ENCODE assay signal across 18 cellular contexts in genomic region chrX:130516123-130516522, GRCh38.
DNase-seq lines count a peak whose midpoint lies in the region; TF ChIP-seq lines count a peak whose summit lies in the region.
"Had no signal": no experiment of that assay in that cellular context is flagged by ENCODE, and none has a peak within 500 bp of the region (broad histone marks: within the 10 kb centered on the region; RNA-seq: fewer than 3 reads in every experiment).

No MANE protein-coding gene starts in this region.

- no peaks in the 10 kb centered on the region for H3K9me3 ChIP-seq in HEK293 (ENCODE audit: control insufficient read depth, insufficient read depth, low read depth, low read length)

- DNase-seq in NCI-H748 treated with DMSO at 0.1 percent for 48 hours (lab: John Stamatoyannopoulos, UW) (peak; percentile 3), NCI-H748 (lab: John Stamatoyannopoulos, UW; ENCODE audit: unreplicated experiment) (no peak), DMS153 (lab: John Stamatoyannopoulos, UW) (peak; percentile 40), hepatic stellate cell (ENCODE audit: low spot score) (no peak)
- no peak for DNase-seq in activated CD4-positive, alpha-beta T cell treated with anti-CD3 and anti-CD28 coated beads, Interleukin-2, amount 50 U/mL, for 1 hour
- no peak for DNase-seq in activated CD8-positive, alpha-beta memory T cell treated with anti-CD3 and anti-CD28 coated beads, Interleukin-2, amount 50 U/mL, for 4 hours
- DNase-seq: 8988T; C1 segment of cervical spinal cord; Calu3; CD4-positive, alpha-beta memory T cell; COR-L47; DMS79; EL; GDM1; GOT3; HCEC 1CT had no signal

- H3K27ac ChIP-seq in HEK293 (ENCODE audit: extremely low read depth, low read depth, low read length) = no peak overlapping the region

- no peak overlapping the region for H3K4me3 ChIP-seq in HEK293 (ENCODE audit: low read depth, low read length)
- H3K4me3 ChIP-seq: GM12878 had no signal

- POLR2A ChIA-PET in HEK293 (lab: Yijun Ruan, JAX) = no interaction called here

- H3K4me1 ChIP-seq in HEK293 (ENCODE audit: control insufficient read depth, insufficient read depth, low read length) = no peaks in the 10 kb centered on the region

- no peak for TF ChIP-seq CTCF in HEK293 (tag by site-specific recombination; IDR thresholded peaks at IDR 0.05)

- CTCF ChIA-PET in HEK293 (lab: Yijun Ruan, JAX) = no interaction called here

- no peaks in the 10 kb centered on the region for H3K36me3 ChIP-seq in HEK293 (ENCODE audit: control insufficient read depth in 2 of 2, insufficient read depth in 1 of 2, low read length in 2 of 2)

TF ChIP-seq in HEK293, 187 proteins besides CTCF, POLR2A, EP300 and RAD21 (continues in another document):
- TF ChIP-seq GLI4 (tag by site-specific recombination; IDR thresholded peaks at IDR 0.05) = no peak
- TF ChIP-seq SP3 (tag by site-specific recombination; IDR thresholded peaks at IDR 0.05) = no peak
- TF ChIP-seq GLI2 (tag by site-specific recombination; IDR thresholded peaks at IDR 0.05; ENCODE audit: borderline replicate concordance, low read depth) = peak; percentile 52; the same call in 1 of the 2 replicates
- TF ChIP-seq ZNF239 (tag by site-specific recombination; IDR thresholded peaks at IDR 0.05) = no peak
- TF ChIP-seq PRDM6 (tag by site-specific recombination; IDR thresholded peaks at IDR 0.05) = no peak
- no peak for TF ChIP-seq OSR2 (tag by site-specific recombination; IDR thresholded peaks at IDR 0.05)
- TF ChIP-seq ZNF621 (tag by site-specific recombination; IDR thresholded peaks at IDR 0.05) = no peak
- peak; percentile 63 for TF ChIP-seq ZXDB (tag by site-specific recombination; IDR thresholded peaks at IDR 0.05)
- TF ChIP-seq ZNF354C (tag by site-specific recombination; IDR thresholded peaks at IDR 0.05; ENCODE audit: borderline replicate concordance, low read depth) = 0 out of 2 replicates have a peak, but pooled peaks have one; percentile 53
- peak; percentile 86 for TF ChIP-seq ZNF530 (tag by site-specific recombination; IDR thresholded peaks at IDR 0.05; ENCODE audit: low read depth)
- peak; percentile 45; the same call in 1 of the 2 replicates for TF ChIP-seq ZBTB21 (tag by site-specific recombination; IDR thresholded peaks at IDR 0.05)
- TF ChIP-seq ZNF558 (tag by site-specific recombination; IDR thresholded peaks at IDR 0.05) = peak; percentile 68; the same call in 1 of the 2 replicates
- TF ChIP-seq ZNF341 (tag by site-specific recombination; IDR thresholded peaks at IDR 0.05; ENCODE audit: low read depth) = no peak
- no peak for TF ChIP-seq ZNF211 (tag by site-specific recombination; IDR thresholded peaks at IDR 0.05; ENCODE audit: low read depth)
- TF ChIP-seq ZNF335 (tag by site-specific recombination; conservative IDR thresholded peaks at IDR 0.05) = no peak
- peak; percentile 75 for TF ChIP-seq ZBTB11 (tag by site-specific recombination; conservative IDR thresholded peaks at IDR 0.05; ENCODE audit: low read depth)
- 0 out of 2 replicates have a peak, but pooled peaks have one; percentile 37 for TF ChIP-seq ZNF560 (tag by site-specific recombination; IDR thresholded peaks at IDR 0.05; ENCODE audit: borderline replicate concordance)
- TF ChIP-seq FEZF1 (tag by site-specific recombination; IDR thresholded peaks at IDR 0.05) = peak; percentile 23; the same call in 1 of the 2 replicates
- no peak for TF ChIP-seq YY1 (tag by site-specific recombination; IDR thresholded peaks at IDR 0.05)
- peak; percentile 94 for TF ChIP-seq ZNF140 (tag by site-specific recombination; IDR thresholded peaks at IDR 0.05)
- peak; percentile 75; the same call in 1 of the 2 replicates for TF ChIP-seq ZNF704 (tag by site-specific recombination; IDR thresholded peaks at IDR 0.05)
- TF ChIP-seq ZBTB8A (tag by site-specific recombination; IDR thresholded peaks at IDR 0.05) = peak; percentile 67
- TF ChIP-seq REST (tag by site-specific recombination; IDR thresholded peaks at IDR 0.05) = peak; percentile 72; the same call in 1 of the 2 replicates
- peak; percentile 80; the same call in 1 of the 2 replicates for TF ChIP-seq ZNF266 (tag by site-specific recombination; IDR thresholded peaks at IDR 0.05; ENCODE audit: low read depth)

Comparison
In these comparisons a context has a peak if more than half of its experiments do, and no peak if none do; other contexts are left out.
1. DNase-seq: peak in NCI-H748 treated with DMSO at 0.1 percent for 48 hours (single experiment) and DMS153 (single experiment); none in NCI-H748 (single experiment), hepatic stellate cell (single experiment), activated CD4-positive, alpha-beta T cell treated with anti-CD3 and anti-CD28 coated beads, Interleukin-2, amount 50 U/mL, for 1 hour (single experiment) and activated CD8-positive, alpha-beta memory T cell treated with anti-CD3 and anti-CD28 coated beads, Interleukin-2, amount 50 U/mL, for 4 hours (single experiment).